ENCODE assay signal across 19 cellular contexts in genomic region chr11:117849781-117850414, GRCh38. TPM values are rescaled to one million over a fixed set of nuclear protein-coding genes. Genes with fewer than 3 reads are reported as not detected.
A peak's percentile ranks its signal among the peaks of the same experiment; 100 is the strongest.
DNase-seq lines count a peak whose midpoint lies in the region; ATAC-seq, FAIRE-seq and TF ChIP-seq lines count a peak whose summit lies in the region.
"Had no signal": no experiment of that assay in that cellular context is flagged by ENCODE, and none has a peak within 500 bp of the region (broad histone marks: within the 10 kb centered on the region; RNA-seq: fewer than 3 reads in every experiment).

No MANE protein-coding gene starts in this region.

- H3K27ac ChIP-seq in astrocyte (ENCODE audit: low read depth, low read length) (no peak overlapping the region), upper lobe of left lung (no peak overlapping the region)
- H3K27ac ChIP-seq in CD8-positive, alpha-beta memory T cell (ENCODE audit: low read depth, low read length), result no peak overlapping the region

- no peak for ATAC-seq in HG02885 (IDR thresholded peaks at IDR 0.05; ENCODE audit: poor library complexity, unreplicated experiment)
- no peak for ATAC-seq in upper lobe of left lung (ENCODE audit: low FRiP score in 2 of 2)
- ATAC-seq in GM19023 (IDR thresholded peaks at IDR 0.05; ENCODE audit: unreplicated experiment), result no peak
- ATAC-seq: HCT116 had no signal

- H3K4me3 Mint-ChIP-seq in astrocyte (ENCODE audit: unreplicated experiment) (no peak overlapping the region), immature natural killer cell (peak overlapping the region; percentile 12 to 40 (median 33)), progenitor cell of endocrine pancreas (ENCODE audit: low read depth) (no peak overlapping the region)
- H3K4me3 Mint-ChIP-seq in CD8-positive, alpha-beta memory T cell, result peak overlapping the region in 2 of 7 donors; percentile 1 to 49
- H3K4me3 Mint-ChIP-seq: CD14-positive monocyte had no signal

- peaks cover 9% of the 10 kb centered on the region for H3K4me1 Mint-ChIP-seq in astrocyte (ENCODE audit: low read depth, unreplicated experiment)
- H3K4me1 Mint-ChIP-seq in immature natural killer cell, result peaks cover 15 to 17% of the 10 kb centered on the region in 2 donors
- H3K4me1 Mint-ChIP-seq in progenitor cell of endocrine pancreas (ENCODE audit: low read depth), result peaks cover 3% of the 10 kb centered on the region
- H3K4me1 Mint-ChIP-seq in CD8-positive, alpha-beta memory T cell, result peaks cover 9 to 12% (median 9%) of the 10 kb centered on the region in 3 donors

- no peak overlapping the region for H3K4me3 ChIP-seq in astrocyte (ENCODE audit: insufficient read depth, low read depth, low read length)
- no peak overlapping the region for H3K4me3 ChIP-seq in CD8-positive, alpha-beta memory T cell (ENCODE audit: low read length)
- H3K4me3 ChIP-seq in upper lobe of left lung, result no peak overlapping the region
- H3K4me3 ChIP-seq: Peyer's patch had no signal

- peak overlapping the region; percentile 0 for H3K27ac Mint-ChIP-seq in astrocyte (ENCODE audit: unreplicated experiment)
- peak overlapping the region in 3 of 6 donors; percentile 3 to 17 (median 8) for H3K27ac Mint-ChIP-seq in immature natural killer cell
- peak overlapping the region; percentile 38 for H3K27ac Mint-ChIP-seq in progenitor cell of endocrine pancreas
- H3K27ac Mint-ChIP-seq in CD8-positive, alpha-beta memory T cell, result peak overlapping the region in 3 of 8 donors; percentile 8 to 39 (median 9)

- H3K4me1 ChIP-seq in astrocyte (ENCODE audit: insufficient read depth, low read length) (no peaks in the 10 kb centered on the region), upper lobe of left lung (peaks cover 0 to 5% (median 0%) of the 10 kb centered on the region in 4 donors)
- H3K4me1 ChIP-seq in CD8-positive, alpha-beta memory T cell (ENCODE audit: insufficient read depth, low read length), result no peaks in the 10 kb centered on the region
- H3K4me1 ChIP-seq: Peyer's patch had no signal

- H3K9ac ChIP-seq in astrocyte (ENCODE audit: low read length), result no peak overlapping the region

- H3K36me3 Mint-ChIP-seq in astrocyte (ENCODE audit: low read depth, unreplicated experiment) (no peaks in the 10 kb centered on the region), immature natural killer cell (peaks cover 0 to 6% (median 5%) of the 10 kb centered on the region in 3 donors), progenitor cell of endocrine pancreas (ENCODE audit: insufficient read depth) (peaks cover 4% of the 10 kb centered on the region)
- peaks cover 0 to 6% (median 2%) of the 10 kb centered on the region in 3 donors for H3K36me3 Mint-ChIP-seq in CD8-positive, alpha-beta memory T cell
- H3K36me3 Mint-ChIP-seq: CD14-positive monocyte had no signal

- no peak for TF ChIP-seq POLR2A in GM12892 (IDR thresholded peaks at IDR 0.05; ENCODE audit: low read depth, low read length)
- TF ChIP-seq POLR2A in upper lobe of left lung (IDR thresholded peaks at IDR 0.05), result no peak

- H3K4me2 ChIP-seq in astrocyte (ENCODE audit: low read length), result no peak overlapping the region

- DNase-seq in GM12892 (ENCODE audit: insufficient read length), result no peak
- DNase-seq in astrocyte (ENCODE audit: low read depth), result no peak
- peak; percentile 61 to 68 (median 64) for DNase-seq in immature natural killer cell
- no peak for DNase-seq in progenitor cell of endocrine pancreas (ENCODE audit: low spot score, unreplicated experiment)
- no peak for DNase-seq in CD8-positive, alpha-beta memory T cell
- DNase-seq in upper lobe of left lung, result no peak
- DNase-seq: ACHN, DND-41, KBM-7, NCI-H1105 treated with DMSO at 0.1 percent for 48 hours, NCI-H1694, NCI-H2081 treated with DMSO at 0.1 percent for 48 hours had no signal

- no peaks in the 10 kb centered on the region for H4K20me1 ChIP-seq in astrocyte (ENCODE audit: insufficient read depth, low read length)

- H3K27me3 Mint-ChIP-seq in astrocyte (ENCODE audit: low read depth, unreplicated experiment), result peaks cover 5% of the 10 kb centered on the region
- H3K27me3 Mint-ChIP-seq in immature natural killer cell (ENCODE audit: low read depth in 3 of 3), result peaks cover 12 to 24% (median 12%) of the 10 kb centered on the region in 3 donors
- H3K27me3 Mint-ChIP-seq in progenitor cell of endocrine pancreas, result no peaks in the 10 kb centered on the region
- H3K27me3 Mint-ChIP-seq in CD8-positive, alpha-beta memory T cell, result peaks cover 7 to 12% of the 10 kb centered on the region in 2 donors

- H3K9me3 ChIP-seq in astrocyte (ENCODE audit: insufficient read depth, low read depth, low read length) (no peaks in the 10 kb centered on the region), upper lobe of left lung (no peaks in the 10 kb centered on the region)
- no peaks in the 10 kb centered on the region for H3K9me3 ChIP-seq in CD8-positive, alpha-beta memory T cell (ENCODE audit: low read length)
- H3K9me3 ChIP-seq: Peyer's patch had no signal

- POLR2A ChIA-PET in CD8-positive, alpha-beta memory T cell (lab: Charles Lee), result interaction anchor here (0.6 kb wide), 1 partner anchor 199 kb away, joined by 4 read pairs; no protein-coding TSS in a partner anchor

- H3K9me3 Mint-ChIP-seq in astrocyte (ENCODE audit: unreplicated experiment) (peaks cover 2% of the 10 kb centered on the region), immature natural killer cell (no peaks in the 10 kb centered on the region), progenitor cell of endocrine pancreas (ENCODE audit: low read depth) (peaks cover 12% of the 10 kb centered on the region)
- peaks cover 0 to 8% (median 0%) of the 10 kb centered on the region in 5 donors for H3K9me3 Mint-ChIP-seq in CD8-positive, alpha-beta memory T cell

- FAIRE-seq in GM12892 (lab: Jason Lieb, UNC) (peak; percentile 24), astrocyte (lab: Jason Lieb, UNC) (no peak)

- no peak overlapping the region for H2AFZ ChIP-seq in astrocyte (ENCODE audit: low read depth, low read length)

- CTCF ChIA-PET in CD8-positive, alpha-beta memory T cell (lab: Charles Lee), result interaction anchor here (1.6 to 1.7 kb wide), 2 partner anchors 97 to 204 kb away, joined by 5 to 7 read pairs; no protein-coding TSS in a partner anchor

- no peaks in the 10 kb centered on the region for H3K36me3 ChIP-seq in astrocyte (ENCODE audit: insufficient read depth, low read length)
- H3K36me3 ChIP-seq in CD8-positive, alpha-beta memory T cell (ENCODE audit: insufficient read depth, low read length), result no peaks in the 10 kb centered on the region
- H3K36me3 ChIP-seq in upper lobe of left lung, result no peaks in the 10 kb centered on the region
- H3K36me3 ChIP-seq: Peyer's patch had no signal

- TF ChIP-seq CTCF in astrocyte (IDR thresholded peaks at IDR 0.05; ENCODE audit: insufficient read depth, low read depth, low read length), result no peak
- TF ChIP-seq CTCF in progenitor cell of endocrine pancreas (IDR thresholded peaks at IDR 0.05; ENCODE audit: unreplicated experiment), result no peak
- TF ChIP-seq CTCF in upper lobe of left lung (IDR thresholded peaks at IDR 0.05), result no peak

- H3K27me3 ChIP-seq in astrocyte (ENCODE audit: insufficient read depth, low read length), result no peaks in the 10 kb centered on the region
- no peaks in the 10 kb centered on the region for H3K27me3 ChIP-seq in CD8-positive, alpha-beta memory T cell (ENCODE audit: insufficient read depth, low read length, poor library complexity, severe bottlenecking)
- no peaks in the 10 kb centered on the region for H3K27me3 ChIP-seq in upper lobe of left lung
- H3K27me3 ChIP-seq: Peyer's patch had no signal

- 67 to 72% methylated on average over 6 of the region's 6 CpGs for WGBS in upper lobe of left lung, 2 donors

- H3K79me2 ChIP-seq in astrocyte (ENCODE audit: insufficient read depth, low read length), result no peaks in the 10 kb centered on the region

- no peak for TF ChIP-seq EP300 in upper lobe of left lung (IDR thresholded peaks at IDR 0.05)

RNA-seq across cellular contexts. Expression of gene FXYD2, which starts 25.4 kb away (rescaled TPM):
- 7.4 TPM for polyA plus RNA-seq in GM12892 (2012; ENCODE audit: missing spikeins)
- total RNA-seq in astrocyte, result not detected in 2 replicates
- 10 to 100 TPM in 1 of 3 donors, 1 to 10 TPM in 2; 1.3 to 12.0 (median 3.4) TPM for polyA plus RNA-seq in immature natural killer cell
- total RNA-seq in progenitor cell of endocrine pancreas, result 7.4 and 7.7 TPM in 2 replicates
- total RNA-seq in CD8-positive, alpha-beta memory T cell, result 1 to 10 TPM; 5.4 to 8.0 TPM
- polyA plus RNA-seq in CD8-positive, alpha-beta memory T cell, result 67.9 TPM
- total RNA-seq in upper lobe of left lung, result 1 to 10 TPM in 4 of 6 donors, under 1 TPM in 2; 0.15 to 4.5 (median 2.4) TPM
- total RNA-seq: G401, NCI-H460 had no signal

RNA-seq across cellular contexts. Expression of gene FXYD6, which starts 26.6 kb away (rescaled TPM):
- 1.1 TPM for polyA plus RNA-seq in GM12892 (2012; ENCODE audit: missing spikeins)
- total RNA-seq in astrocyte (8.1 and 10.5 TPM in 2 replicates), progenitor cell of endocrine pancreas (26.1 and 28.5 TPM in 2 replicates), upper lobe of left lung (10 to 100 TPM; 16.2 to 61.4 (median 33.8) TPM)
- polyA plus RNA-seq in immature natural killer cell, result not detected
- total RNA-seq in CD8-positive, alpha-beta memory T cell, result under 1 TPM in 1 of 2 experiments, not detected in 1; 0.11 TPM
- polyA plus RNA-seq in CD8-positive, alpha-beta memory T cell, result not detected
- total RNA-seq: G401, NCI-H460 had no signal

RNA-seq across cellular contexts. Expression of gene DSCAML1, which starts 52.9 kb away (rescaled TPM):
- polyA plus RNA-seq in GM12892 (2012; ENCODE audit: missing spikeins), result 0.36 TPM
- total RNA-seq in astrocyte (0.16 TPM in 1 of 2 replicates, not detected in the other), progenitor cell of endocrine pancreas (2.1 and 2.7 TPM in 2 replicates), upper lobe of left lung (1 to 10 TPM in 3 of 6 donors, under 1 TPM in 3; 0.30 to 3.1 (median 1.3) TPM)
- polyA plus RNA-seq in immature natural killer cell, result not detected
- under 1 TPM; 0.48 to 0.91 TPM for total RNA-seq in CD8-positive, alpha-beta memory T cell
- polyA plus RNA-seq in CD8-positive, alpha-beta memory T cell, result not detected
- total RNA-seq: G401, NCI-H460 had no signal
- polyA plus RNA-seq: CD14-positive monocyte had no signal

Comparison
In these comparisons a context has a peak if more than half of its experiments do, and no peak if none do; other contexts are left out.
1. DNase-seq: peak in immature natural killer cell (3 of 3); none in GM12892 (single experiment), astrocyte (single experiment), progenitor cell of endocrine pancreas (single experiment), CD8-positive, alpha-beta memory T cell (0 of 5) and upper lobe of left lung (0 of 2).
2. H3K4me3 Mint-ChIP-seq: peak in immature natural killer cell (5 of 5); none in astrocyte (single experiment) and progenitor cell of endocrine pancreas (single experiment).